In the genomic region with DNA sequence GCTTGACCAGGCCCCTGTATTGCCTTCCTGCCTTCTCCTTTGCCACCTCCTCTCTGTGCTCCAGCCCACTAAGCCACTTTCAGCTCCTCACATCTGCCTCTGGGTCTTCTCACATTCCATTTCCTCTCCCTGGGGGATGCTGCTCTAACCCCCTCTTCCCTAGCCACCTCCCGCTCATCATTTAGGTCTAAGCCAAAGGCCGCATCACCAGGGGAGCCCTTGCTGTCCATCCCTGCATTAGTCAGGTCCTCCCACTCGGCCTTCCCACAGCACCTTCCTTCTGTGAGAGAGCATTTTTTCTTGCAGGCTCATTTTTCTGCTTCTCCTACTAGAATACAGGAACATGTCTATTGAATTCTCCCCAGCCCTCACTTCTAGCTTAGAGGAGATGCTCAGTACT, we compare ENCODE assay signal across 18 cellular contexts.
A peak's percentile ranks its signal among the peaks of the same experiment; 100 is the strongest.
DNase-seq lines count a peak whose midpoint lies in the region; ATAC-seq, FAIRE-seq and TF ChIP-seq lines count a peak whose summit lies in the region.
"Had no signal": no experiment of that assay in that cellular context is flagged by ENCODE, and none has a peak within 500 bp of the region (broad histone marks: within the 10 kb centered on the region; RNA-seq: fewer than 3 reads in every experiment).

No MANE protein-coding gene starts in this region.

- no peak overlapping the region for H2AFZ ChIP-seq in neuronal stem cell (ENCODE audit: low read length)
- H2AFZ ChIP-seq in HepG2 (ENCODE audit: low read length): no peak overlapping the region

- no peak overlapping the region for H2BK15ac ChIP-seq in neuronal stem cell (ENCODE audit: low read length)

- ATAC-seq in HG03175 (IDR thresholded peaks at IDR 0.05; ENCODE audit: unreplicated experiment) (no peak), HepG2 (no peak)
- ATAC-seq: A549, HCT116 had no signal

- no peaks in the 10 kb centered on the region for H3K79me2 ChIP-seq in HepG2 (ENCODE audit: insufficient read depth, low read length)

- TF ChIP-seq POLR2A in erythroblast (IDR thresholded peaks at IDR 0.05; ENCODE audit: low read length): no peak
- no peak for TF ChIP-seq POLR2A in HepG2 (IDR thresholded peaks at IDR 0.05; ENCODE audit: insufficient read depth in 1 of 2, low read depth in 2 of 2, low read length in 2 of 2)

- H3K27ac ChIP-seq in neuronal stem cell (replicated peaks; ENCODE audit: low read length) (no peak overlapping the region), HepG2 (ENCODE audit: extremely low read length, insufficient read depth, low read length) (no peak overlapping the region)
- H3K27ac ChIP-seq: A549, RWPE1 had no signal

- H3K18ac ChIP-seq in neuronal stem cell (ENCODE audit: low read length): no peak overlapping the region

- no peak overlapping the region for H2BK120ac ChIP-seq in neuronal stem cell (ENCODE audit: low read depth, low read length)

- no peak overlapping the region for H2BK5ac ChIP-seq in neuronal stem cell (ENCODE audit: low read length)

- no peak for TF ChIP-seq CTCF in brain (conservative IDR thresholded peaks at IDR 0.05)
- no peak for TF ChIP-seq CTCF in HepG2 (CRISPR knock-in tag; IDR thresholded peaks at IDR 0.05)

- TF ChIP-seq RAD21 in HepG2 (CRISPR knock-in tag; IDR thresholded peaks at IDR 0.05): no peak

- peak; percentile 4 for DNase-seq in NCI-H510A treated with DMSO at 0.1 percent for 48 hours (lab: John Stamatoyannopoulos, UW)
- DNase-seq in NCI-H510A (lab: John Stamatoyannopoulos, UW): no peak
- no peak for DNase-seq in neuronal stem cell (ENCODE audit: low spot score)
- DNase-seq in erythroblast (lab: John Stamatoyannopoulos, UW): no peak
- DNase-seq in HepG2 (ENCODE audit: low spot score): no peak
- DNase-seq in activated CD4-positive, alpha-beta T cell treated with anti-CD3 and anti-CD28 coated beads, Interleukin-2, amount 50 U/mL, for 48 hours: no peak
- DNase-seq: DMS153, KG1, NCI-H1048, NCI-H187, NCI-H446, NCI-H774, PC-3 had no signal

- no peak overlapping the region for H4K8ac ChIP-seq in neuronal stem cell (ENCODE audit: low read depth, low read length)

- no peaks in the 10 kb centered on the region for H3K79me1 ChIP-seq in neuronal stem cell (ENCODE audit: low read depth, low read length)

- WGBS in neuronal stem cell (ENCODE audit: extremely low coverage in 2 of 2, insufficient read length in 2 of 2, insufficient replicate concordance in 1 of 2), 2 donors: no CpG with 5 or more reads among the region's 3 CpGs
- 33% methylated on average over 3 of the region's 3 CpGs for WGBS in HepG2 (ENCODE audit: low lambda C conversion rate)

- H3K14ac ChIP-seq in neuronal stem cell (ENCODE audit: low read length): no peak overlapping the region

- H2BK12ac ChIP-seq in neuronal stem cell (ENCODE audit: low read length): no peak overlapping the region

- H3K4me1 ChIP-seq in neuronal stem cell (ENCODE audit: control insufficient read depth in 2 of 2, insufficient read depth in 1 of 2, low read depth in 1 of 2, low read length in 2 of 2) (peaks cover 0 to 6% of the 10 kb centered on the region in 2 donors), HepG2 (ENCODE audit: insufficient read depth, low read length) (no peaks in the 10 kb centered on the region)
- H3K4me1 ChIP-seq: A549 had no signal

- no peak overlapping the region for H2AK5ac ChIP-seq in neuronal stem cell (ENCODE audit: low read depth, low read length)

- no peaks in the 10 kb centered on the region for H4K20me1 ChIP-seq in HepG2 (ENCODE audit: insufficient read depth, low read length)

- H3K4me2 ChIP-seq in neuronal stem cell (ENCODE audit: insufficient read depth, low read length, poor library complexity, severe bottlenecking) (no peak overlapping the region), HepG2 (ENCODE audit: low read depth, low read length) (no peak overlapping the region)
- H3K4me2 ChIP-seq: A549 had no signal

- H3K9ac ChIP-seq in neuronal stem cell (ENCODE audit: low read depth, low read length, poor library complexity) (no peak overlapping the region), HepG2 (ENCODE audit: insufficient read depth, low read depth, low read length) (no peak overlapping the region)

- no peak overlapping the region for H4K91ac ChIP-seq in neuronal stem cell (ENCODE audit: low read depth, low read length, poor library complexity)

- peak overlapping the region; percentile 2 for H3K23ac ChIP-seq in neuronal stem cell (ENCODE audit: low read depth, low read length, poor library complexity)

- no peak overlapping the region for H3K4ac ChIP-seq in neuronal stem cell (ENCODE audit: low read length)

- in situ Hi-C loops in HepG2 (cut with HindIII; ENCODE audit: extremely low pct_ligation_motif_present, low pct_unique_long_range_greater_than_20kb): no loop called here

- H3K36me3 Mint-ChIP-seq in brain: peaks cover 18% of the 10 kb centered on the region

- H3K9me3 ChIP-seq in neuronal stem cell (replicated peaks in 1 of 2; ENCODE audit: control insufficient read depth in 2 of 2, insufficient read depth in 1 of 2, low read depth in 1 of 2, low read length in 2 of 2): no peaks in the 10 kb centered on the region
- no peaks in the 10 kb centered on the region for H3K9me3 ChIP-seq in HepG2 (ENCODE audit: low read length)
- H3K9me3 ChIP-seq: A549 had no signal

- H3K9me3 Mint-ChIP-seq in brain: peaks cover 0 to 17% (median 11%) of the 10 kb centered on the region in 5 experiments

- TF ChIP-seq EP300 in HepG2 (IDR thresholded peaks at IDR 0.05; ENCODE audit: low read depth in 2 of 2, low read length in 2 of 2): no peak
- TF ChIP-seq EP300 in HepG2 (CRISPR knock-in tag; IDR thresholded peaks at IDR 0.05; ENCODE audit: borderline replicate concordance): no peak

- CTCF ChIA-PET in HepG2 (lab: Yijun Ruan, JAX; ENCODE audit: low intra/inter-chr PET ratio, low total read pairs): no interaction called here

- H3K27ac Mint-ChIP-seq in brain: peak overlapping the region in 4 of 5 experiments; percentile 33 to 74 (median 49)

- intact Hi-C loops in HepG2 (cut with micrococcal nuclease; ENCODE audit: unreplicated experiment): no loop called here

- no peak for FAIRE-seq in HepG2 (lab: Jason Lieb, UNC)
- FAIRE-seq: A549 had no signal

- H3K27me3 ChIP-seq in neuronal stem cell (ENCODE audit: control insufficient read depth in 3 of 3, insufficient read depth in 3 of 3, low read depth in 1 of 3, low read length in 3 of 3): no peaks in the 10 kb centered on the region
- 0 out of 5 replicates have a peak, but pooled peaks cover 0 to 4% of the 10 kb centered on the region in 2 experiments for H3K27me3 ChIP-seq in HepG2 (ENCODE audit: control insufficient read depth in 1 of 2, insufficient read depth in 2 of 2, low read length in 2 of 2)

- H3K36me3 ChIP-seq in neuronal stem cell (replicated peaks in 1 of 2; ENCODE audit: control insufficient read depth in 2 of 2, insufficient read depth in 2 of 2, low read length in 2 of 2) (no peaks in the 10 kb centered on the region), HepG2 (replicated peaks in 1 of 2; ENCODE audit: control insufficient read depth in 1 of 2, insufficient read depth in 2 of 2, low read length in 2 of 2) (no peaks in the 10 kb centered on the region)

- H3K4me3 ChIP-seq in neuronal stem cell (ENCODE audit: low read length in 2 of 2) (no peak overlapping the region), HepG2 (replicated peaks in 1 of 3; ENCODE audit: insufficient read depth in 1 of 3, low read depth in 2 of 3, low read length in 3 of 3) (no peak overlapping the region)
- H3K4me3 ChIP-seq: A549 had no signal

- no TSS peak for BruUV-seq in HepG2 (replicated peaks; lab: Mats Ljungman, UMichigan)

- peaks cover 11% of the 10 kb centered on the region for H3K27me3 Mint-ChIP-seq in brain

- POLR2A ChIA-PET in HepG2 (lab: Yijun Ruan, JAX): no interaction called here

- H3K4me3 Mint-ChIP-seq in brain: no peak overlapping the region

- H3K4me1 Mint-ChIP-seq in brain: peaks cover 27% of the 10 kb centered on the region

TF ChIP-seq in HepG2, 621 proteins besides CTCF, POLR2A, EP300 and RAD21 (continues in another document):
- no peak for TF ChIP-seq ZNF343 (CRISPR knock-in tag; IDR thresholded peaks at IDR 0.05)
- no peak for TF ChIP-seq TOE1 (CRISPR knock-in tag; IDR thresholded peaks at IDR 0.05)
- TF ChIP-seq, protein P1, sequence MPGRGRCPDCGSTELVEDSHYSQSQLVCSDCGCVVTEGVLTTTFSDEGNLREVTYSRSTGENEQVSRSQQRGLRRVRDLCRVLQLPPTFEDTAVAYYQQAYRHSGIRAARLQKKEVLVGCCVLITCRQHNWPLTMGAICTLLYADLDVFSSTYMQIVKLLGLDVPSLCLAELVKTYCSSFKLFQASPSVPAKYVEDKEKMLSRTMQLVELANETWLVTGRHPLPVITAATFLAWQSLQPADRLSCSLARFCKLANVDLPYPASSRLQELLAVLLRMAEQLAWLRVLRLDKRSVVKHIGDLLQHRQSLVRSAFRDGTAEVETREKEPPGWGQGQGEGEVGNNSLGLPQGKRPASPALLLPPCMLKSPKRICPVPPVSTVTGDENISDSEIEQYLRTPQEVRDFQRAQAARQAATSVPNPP (CRISPR knock-in tag; IDR thresholded peaks at IDR 0.05): no peak
- TF ChIP-seq ZNF253 (CRISPR knock-in tag; IDR thresholded peaks at IDR 0.05; ENCODE audit: borderline replicate concordance): no peak
- TF ChIP-seq, protein P2, sequence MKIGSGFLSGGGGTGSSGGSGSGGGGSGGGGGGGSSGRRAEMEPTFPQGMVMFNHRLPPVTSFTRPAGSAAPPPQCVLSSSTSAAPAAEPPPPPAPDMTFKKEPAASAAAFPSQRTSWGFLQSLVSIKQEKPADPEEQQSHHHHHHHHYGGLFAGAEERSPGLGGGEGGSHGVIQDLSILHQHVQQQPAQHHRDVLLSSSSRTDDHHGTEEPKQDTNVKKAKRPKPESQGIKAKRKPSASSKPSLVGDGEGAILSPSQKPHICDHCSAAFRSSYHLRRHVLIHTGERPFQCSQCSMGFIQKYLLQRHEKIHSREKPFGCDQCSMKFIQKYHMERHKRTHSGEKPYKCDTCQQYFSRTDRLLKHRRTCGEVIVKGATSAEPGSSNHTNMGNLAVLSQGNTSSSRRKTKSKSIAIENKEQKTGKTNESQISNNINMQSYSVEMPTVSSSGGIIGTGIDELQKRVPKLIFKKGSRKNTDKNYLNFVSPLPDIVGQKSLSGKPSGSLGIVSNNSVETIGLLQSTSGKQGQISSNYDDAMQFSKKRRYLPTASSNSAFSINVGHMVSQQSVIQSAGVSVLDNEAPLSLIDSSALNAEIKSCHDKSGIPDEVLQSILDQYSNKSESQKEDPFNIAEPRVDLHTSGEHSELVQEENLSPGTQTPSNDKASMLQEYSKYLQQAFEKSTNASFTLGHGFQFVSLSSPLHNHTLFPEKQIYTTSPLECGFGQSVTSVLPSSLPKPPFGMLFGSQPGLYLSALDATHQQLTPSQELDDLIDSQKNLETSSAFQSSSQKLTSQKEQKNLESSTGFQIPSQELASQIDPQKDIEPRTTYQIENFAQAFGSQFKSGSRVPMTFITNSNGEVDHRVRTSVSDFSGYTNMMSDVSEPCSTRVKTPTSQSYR (CRISPR knock-in tag; IDR thresholded peaks at IDR 0.05; ENCODE audit: borderline replicate concordance): no peak
